Comparison of ENCODE assay signal across 37 cellular contexts in genomic region chr3:185663929-185664328, GRCh38.
"Had no signal": no experiment of that assay in that cellular context is flagged by ENCODE, and none has a peak within 500 bp of the region (broad histone marks: within the 10 kb centered on the region; RNA-seq: fewer than 3 reads in every experiment).

No MANE protein-coding gene starts in this region.

- H3K4me1 ChIP-seq: breast epithelium had no signal

- H3K9me3 ChIP-seq: adrenal gland, body of pancreas, breast epithelium had no signal

- H3K4me3 ChIP-seq: adrenal gland, body of pancreas, breast epithelium had no signal

- H3K4me3 Mint-ChIP-seq: activated B cell treated with CpG ODN at 0.5 μM for 24 hours; activated CD4-positive, alpha-beta memory T cell treated with anti-CD3 and anti-CD28 coated beads for 36 hours; activated CD4-positive, alpha-beta T cell treated with anti-CD3 and anti-CD28 coated beads, Interleukin-2, amount 10 ng/mL, durations not matched to agents 24 days and 14 days; activated CD8-positive, alpha-beta T cell treated with anti-CD3 and anti-CD28 coated beads for 36 hours; activated naive CD4-positive, alpha-beta T cell treated with anti-CD3 and anti-CD28 coated beads for 36 hours; activated naive CD8-positive, alpha-beta T cell treated with anti-CD3 and anti-CD28 coated beads for 36 hours; activated T-cell treated with anti-CD3 and anti-CD28 coated beads, Interleukin-2, amount 50 U/mL, for 4 hours; activated T-cell treated with anti-CD3 and anti-CD28 coated beads, Interleukin-2, amount 50 U/mL, for 72 hours; activated T-helper 1 cell treated with anti-CD3 and anti-CD28 coated beads, Interleukin-12 subunit alpha, Interleukin-12 subunit beta, Interleukin-2, Interleukin-4 antibody, amounts not matched to agents 30 ng/mL and 10 ng/mL and 1 ng/mL, durations not matched to agents 14 hours and 24 hours and 36 hours; activated T-helper 17 cell treated with anti-CD3 and anti-CD28 coated beads, Interleukin-2, amount 50 U/mL, for 72 hours; T-helper 1 cell treated with Interleukin-12 subunit alpha and Interleukin-12 subunit beta and Interleukin-4 antibody, amounts not matched to agents 30 μg/mL and 1 μg/mL, for 36 hours; T-helper 2 cell treated with Interferon-gamma antibody and Interleukin-4, amounts not matched to agents 5 μg/mL and 100 μg/mL, for 36 hours had no signal

- FAIRE-seq: astrocyte, TTC549 had no signal

- H3K4me1 Mint-ChIP-seq: activated B cell treated with CpG ODN at 0.5 μM for 24 hours; activated CD4-positive, alpha-beta T cell treated with anti-CD3 and anti-CD28 coated beads, Interleukin-2, amount 10 ng/mL, durations not matched to agents 24 days and 14 days; activated naive CD8-positive, alpha-beta T cell treated with anti-CD3 and anti-CD28 coated beads for 36 hours; activated T-helper 17 cell treated with anti-CD3 and anti-CD28 coated beads, Interleukin-2, amount 50 U/mL, for 72 hours had no signal

- H3K27ac ChIP-seq: adrenal gland, body of pancreas, brain microvascular endothelial cell, breast epithelium, VCaP had no signal

- H3K9me3 Mint-ChIP-seq: activated B cell treated with CpG ODN at 0.5 μM for 24 hours; activated CD4-positive, alpha-beta memory T cell treated with anti-CD3 and anti-CD28 coated beads for 36 hours; activated CD4-positive, alpha-beta T cell treated with anti-CD3 and anti-CD28 coated beads, Interleukin-2, amount 10 ng/mL, durations not matched to agents 24 days and 14 days; activated CD8-positive, alpha-beta T cell treated with anti-CD3 and anti-CD28 coated beads for 36 hours; activated naive CD4-positive, alpha-beta T cell treated with anti-CD3 and anti-CD28 coated beads for 36 hours; activated naive CD4-positive, alpha-beta T cell treated with anti-CD3 and anti-CD28 coated beads, Interleukin-2, amount 50 U/mL, for 72 hours; activated naive CD8-positive, alpha-beta T cell treated with anti-CD3 and anti-CD28 coated beads for 36 hours; activated T-cell treated with anti-CD3 and anti-CD28 coated beads, Interleukin-2, amount 50 U/mL, for 4 hours; activated T-cell treated with anti-CD3 and anti-CD28 coated beads, Interleukin-2, amount 50 U/mL, for 72 hours; activated T-helper 1 cell treated with anti-CD3 and anti-CD28 coated beads, Interleukin-12 subunit alpha, Interleukin-12 subunit beta, Interleukin-2, Interleukin-4 antibody, amounts not matched to agents 30 ng/mL and 10 ng/mL and 1 ng/mL, durations not matched to agents 14 hours and 24 hours and 36 hours; activated T-helper 17 cell treated with anti-CD3 and anti-CD28 coated beads, Interleukin-2, amount 50 U/mL, for 72 hours; T-helper 1 cell treated with Interleukin-12 subunit alpha and Interleukin-12 subunit beta and Interleukin-4 antibody, amounts not matched to agents 30 μg/mL and 1 μg/mL, for 36 hours; T-helper 2 cell treated with Interferon-gamma antibody and Interleukin-4, amounts not matched to agents 5 μg/mL and 100 μg/mL, for 36 hours had no signal

- H3K27me3 ChIP-seq: adrenal gland, body of pancreas, brain microvascular endothelial cell, breast epithelium had no signal

- H3K36me3 ChIP-seq: adrenal gland, breast epithelium had no signal

- H3K27ac Mint-ChIP-seq: activated B cell treated with CpG ODN at 0.5 μM for 24 hours; activated CD4-positive, alpha-beta memory T cell treated with anti-CD3 and anti-CD28 coated beads for 36 hours; activated CD4-positive, alpha-beta T cell treated with anti-CD3 and anti-CD28 coated beads, Interleukin-2, amount 10 ng/mL, durations not matched to agents 24 days and 14 days; activated CD8-positive, alpha-beta T cell treated with anti-CD3 and anti-CD28 coated beads for 36 hours; activated naive CD4-positive, alpha-beta T cell treated with anti-CD3 and anti-CD28 coated beads for 36 hours; activated naive CD4-positive, alpha-beta T cell treated with anti-CD3 and anti-CD28 coated beads, Interleukin-2, amount 50 U/mL, for 72 hours; activated naive CD8-positive, alpha-beta T cell treated with anti-CD3 and anti-CD28 coated beads for 36 hours; activated T-cell treated with anti-CD3 and anti-CD28 coated beads, Interleukin-2, amount 50 U/mL, for 72 hours; activated T-helper 1 cell treated with anti-CD3 and anti-CD28 coated beads, Interleukin-12 subunit alpha, Interleukin-12 subunit beta, Interleukin-2, Interleukin-4 antibody, amounts not matched to agents 30 ng/mL and 10 ng/mL and 1 ng/mL, durations not matched to agents 14 hours and 24 hours and 36 hours; activated T-helper 17 cell treated with anti-CD3 and anti-CD28 coated beads, Interleukin-2, amount 50 U/mL, for 72 hours; T-helper 1 cell treated with Interleukin-12 subunit alpha and Interleukin-12 subunit beta and Interleukin-4 antibody, amounts not matched to agents 30 μg/mL and 1 μg/mL, for 36 hours; T-helper 2 cell treated with Interferon-gamma antibody and Interleukin-4, amounts not matched to agents 5 μg/mL and 100 μg/mL, for 36 hours had no signal

- DNase-seq: activated B cell treated with CpG ODN at 0.5 μM for 24 hours; activated CD4-positive, alpha-beta memory T cell treated with anti-CD3 and anti-CD28 coated beads for 36 hours; activated CD4-positive, alpha-beta T cell treated with anti-CD3 and anti-CD28 coated beads for 4 hours; activated CD4-positive, alpha-beta T cell treated with anti-CD3 and anti-CD28 coated beads, Interleukin-2, amount 10 ng/mL, durations not matched to agents 24 days and 14 days; activated CD4-positive, alpha-beta T cell treated with anti-CD3 and anti-CD28 coated beads, Interleukin-2, amount 50 U/mL, for 1 hour; activated CD4-positive, alpha-beta T cell treated with anti-CD3 and anti-CD28 coated beads, Interleukin-2, amount 50 U/mL, for 4 hours; activated CD4-positive, CD25-positive, alpha-beta regulatory T cell treated with anti-CD3 and anti-CD28 coated beads, Interleukin-2, amount 50 U/mL, for 72 hours; activated CD8-positive, alpha-beta memory T cell treated with anti-CD3 and anti-CD28 coated beads, Interleukin-2, amount 50 U/mL, for 4 hours; activated CD8-positive, alpha-beta T cell treated with anti-CD3 and anti-CD28 coated beads for 36 hours; activated effector memory CD4-positive, alpha-beta T cell treated with anti-CD3 and anti-CD28 coated beads, Interleukin-2, amount 50 U/mL, for 16 hours; activated gamma-delta T cell treated with Interleukin-2 at 50 U/mL for 16 hours; activated naive CD4-positive, alpha-beta T cell; activated naive CD4-positive, alpha-beta T cell treated with anti-CD3 and anti-CD28 coated beads for 36 hours; activated naive CD4-positive, alpha-beta T cell treated with anti-CD3 and anti-CD28 coated beads, Interleukin-2, amount 50 U/mL, for 16 hours; activated naive CD8-positive, alpha-beta T cell treated with anti-CD3 and anti-CD28 coated beads for 36 hours; activated T-cell treated with anti-CD3 and anti-CD28 coated beads for 4 hours; activated T-cell treated with anti-CD3 and anti-CD28 coated beads, Interleukin-2, amount 50 U/mL, for 1 hour; activated T-cell treated with anti-CD3 and anti-CD28 coated beads, Interleukin-2, amount 50 U/mL, for 4 hours; activated T-cell treated with anti-CD3 and anti-CD28 coated beads, Interleukin-2, amount 50 U/mL, for 72 hours; adrenal gland; amniotic stem cell; aorta; body of pancreas; brain microvascular endothelial cell; central memory CD4-positive, alpha-beta T cell; T-helper 1 cell; T-helper 2 cell; T-helper 9 cell had no signal

- ATAC-seq: activated CD8-positive, alpha-beta T cell treated with anti-CD3 and anti-CD28 coated beads for 36 hours; activated naive CD4-positive, alpha-beta T cell treated with anti-CD3 and anti-CD28 coated beads, Interleukin-2, amount 50 U/mL, for 72 hours; activated T-cell treated with anti-CD3 and anti-CD28 coated beads, Interleukin-2, amount 50 U/mL, for 4 hours; activated T-cell treated with anti-CD3 and anti-CD28 coated beads, Interleukin-2, amount 50 U/mL, for 72 hours; activated T-helper 17 cell treated with anti-CD3 and anti-CD28 coated beads, Interleukin-2, amount 50 U/mL, for 72 hours; body of pancreas had no signal

- H3K36me3 Mint-ChIP-seq: activated CD4-positive, alpha-beta memory T cell treated with anti-CD3 and anti-CD28 coated beads for 36 hours; activated naive CD4-positive, alpha-beta T cell treated with anti-CD3 and anti-CD28 coated beads, Interleukin-2, amount 50 U/mL, for 72 hours; activated naive CD8-positive, alpha-beta T cell treated with anti-CD3 and anti-CD28 coated beads for 36 hours had no signal
